In genomic region chr20:35830264-35830663, GRCh38 we compare ENCODE assay signal across 23 cellular contexts.
"Had no signal": no experiment of that assay in that cellular context is flagged by ENCODE, and none has a peak within 500 bp of the region (broad histone marks: within the 10 kb centered on the region; RNA-seq: fewer than 3 reads in every experiment).

No MANE protein-coding gene starts in this region.

- H3K27ac Mint-ChIP-seq: activated CD4-positive, alpha-beta T cell treated with anti-CD3 and anti-CD28 coated beads, Interleukin-2, amount 10 ng/mL, durations not matched to agents 24 days and 14 days; activated CD8-positive, alpha-beta T cell treated with anti-CD3 and anti-CD28 coated beads for 36 hours; activated naive CD4-positive, alpha-beta T cell treated with anti-CD3 and anti-CD28 coated beads for 36 hours; activated naive CD8-positive, alpha-beta T cell treated with anti-CD3 and anti-CD28 coated beads for 36 hours; activated T-cell treated with anti-CD3 and anti-CD28 coated beads, Interleukin-2, amount 50 U/mL, for 24 hours; T-helper 2 cell treated with Interferon-gamma antibody and Interleukin-4, amounts not matched to agents 5 μg/mL and 100 μg/mL, for 36 hours had no signal

- H3K4me3 ChIP-seq: Peyer's patch, SJSA1 had no signal

- H3K9me3 Mint-ChIP-seq: activated CD4-positive, alpha-beta T cell treated with anti-CD3 and anti-CD28 coated beads, Interleukin-2, amount 10 ng/mL, durations not matched to agents 24 days and 14 days; T-helper 2 cell treated with Interferon-gamma antibody and Interleukin-4, amounts not matched to agents 5 μg/mL and 100 μg/mL, for 36 hours had no signal

- DNase-seq: activated CD4-positive, alpha-beta T cell treated with anti-CD3 and anti-CD28 coated beads, Interleukin-2, amount 10 ng/mL, durations not matched to agents 24 days and 14 days; activated CD4-positive, alpha-beta T cell treated with anti-CD3 and anti-CD28 coated beads, Interleukin-2, amount 50 U/mL, for 4 hours; activated CD8-positive, alpha-beta T cell treated with anti-CD3 and anti-CD28 coated beads for 36 hours; activated gamma-delta T cell treated with Interleukin-2 at 50 U/mL for 16 hours; activated naive CD8-positive, alpha-beta T cell treated with anti-CD3 and anti-CD28 coated beads for 36 hours; activated T-cell treated with anti-CD3 and anti-CD28 coated beads, Interleukin-2, amount 50 U/mL, for 24 hours; amniotic stem cell; aorta; brain microvascular endothelial cell; central memory CD4-positive, alpha-beta T cell; Karpas-422; KBM-7; NCI-H1105; NCI-H1417 treated with DMSO at 0.1 percent for 48 hours; NCI-H2029; NCI-H345; NCI-H524 treated with DMSO at 0.1 percent for 48 hours; Peyer's patch; RPMI8226; SHP77 treated with DMSO at 0.1 percent for 48 hours had no signal

- H3K4me3 Mint-ChIP-seq: activated CD4-positive, alpha-beta T cell treated with anti-CD3 and anti-CD28 coated beads, Interleukin-2, amount 10 ng/mL, durations not matched to agents 24 days and 14 days; activated CD8-positive, alpha-beta T cell treated with anti-CD3 and anti-CD28 coated beads for 36 hours; activated naive CD4-positive, alpha-beta T cell treated with anti-CD3 and anti-CD28 coated beads for 36 hours; activated naive CD8-positive, alpha-beta T cell treated with anti-CD3 and anti-CD28 coated beads for 36 hours; activated T-cell treated with anti-CD3 and anti-CD28 coated beads, Interleukin-2, amount 50 U/mL, for 24 hours; T-helper 2 cell treated with Interferon-gamma antibody and Interleukin-4, amounts not matched to agents 5 μg/mL and 100 μg/mL, for 36 hours had no signal

- H3K27me3 Mint-ChIP-seq: activated CD4-positive, alpha-beta T cell treated with anti-CD3 and anti-CD28 coated beads, Interleukin-2, amount 10 ng/mL, durations not matched to agents 24 days and 14 days; activated CD8-positive, alpha-beta T cell treated with anti-CD3 and anti-CD28 coated beads for 36 hours; activated naive CD8-positive, alpha-beta T cell treated with anti-CD3 and anti-CD28 coated beads for 36 hours; activated T-cell treated with anti-CD3 and anti-CD28 coated beads, Interleukin-2, amount 50 U/mL, for 24 hours had no signal
